2 cellular contexts compared by ENCODE assay signal in the genomic region with DNA sequence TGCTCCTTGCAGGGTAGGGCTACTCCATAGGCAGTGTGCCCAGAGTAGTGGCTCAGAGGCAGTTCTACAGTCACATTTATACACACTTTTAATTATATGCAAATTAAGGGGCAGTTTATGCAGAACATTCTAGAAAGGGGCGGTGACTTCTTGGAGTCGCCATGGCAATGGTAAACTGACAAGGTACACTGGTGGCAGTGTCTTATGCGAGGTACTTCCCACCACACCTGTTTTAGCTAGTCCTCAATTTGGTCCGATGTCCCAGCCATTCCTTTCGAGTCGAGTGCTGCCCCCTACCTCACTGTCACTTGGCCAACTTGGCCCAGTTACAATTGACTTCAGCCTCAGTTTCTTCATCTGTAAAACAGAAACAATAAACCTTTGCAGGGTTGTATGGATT.
TF ChIP-seq lines count a peak whose summit lies in the region.

No MANE protein-coding gene starts in this region.

TF ChIP-seq in SK-N-SH treated with all-trans-retinoic acid at 6 μM for 48 hours, 23 proteins besides CTCF, POLR2A, EP300 and RAD21:
- TF ChIP-seq ARNTL (CRISPR knock-in tag; IDR thresholded peaks at IDR 0.05; ENCODE audit: borderline replicate concordance, low read depth) (no peak), RARB (CRISPR knock-in tag; IDR thresholded peaks at IDR 0.05) (no peak), ZFP3 (CRISPR knock-in tag; IDR thresholded peaks at IDR 0.05) (no peak), TOX (CRISPR knock-in tag; IDR thresholded peaks at IDR 0.05; ENCODE audit: borderline replicate concordance) (no peak), ZNF565 (CRISPR knock-in tag; conservative IDR thresholded peaks at IDR 0.05; ENCODE audit: low read depth) (no peak), OSR1 (CRISPR knock-in tag; IDR thresholded peaks at IDR 0.05) (no peak), ZC3H10 (CRISPR knock-in tag; IDR thresholded peaks at IDR 0.05) (no peak), ZNF8 (CRISPR knock-in tag; IDR thresholded peaks at IDR 0.05) (no peak), ZNF70 (CRISPR knock-in tag; IDR thresholded peaks at IDR 0.05) (no peak), CSDC2 (CRISPR knock-in tag; IDR thresholded peaks at IDR 0.05) (no peak), BACH2 (CRISPR knock-in tag; IDR thresholded peaks at IDR 0.05; ENCODE audit: borderline replicate concordance) (no peak)
- TF ChIP-seq, protein P1, sequence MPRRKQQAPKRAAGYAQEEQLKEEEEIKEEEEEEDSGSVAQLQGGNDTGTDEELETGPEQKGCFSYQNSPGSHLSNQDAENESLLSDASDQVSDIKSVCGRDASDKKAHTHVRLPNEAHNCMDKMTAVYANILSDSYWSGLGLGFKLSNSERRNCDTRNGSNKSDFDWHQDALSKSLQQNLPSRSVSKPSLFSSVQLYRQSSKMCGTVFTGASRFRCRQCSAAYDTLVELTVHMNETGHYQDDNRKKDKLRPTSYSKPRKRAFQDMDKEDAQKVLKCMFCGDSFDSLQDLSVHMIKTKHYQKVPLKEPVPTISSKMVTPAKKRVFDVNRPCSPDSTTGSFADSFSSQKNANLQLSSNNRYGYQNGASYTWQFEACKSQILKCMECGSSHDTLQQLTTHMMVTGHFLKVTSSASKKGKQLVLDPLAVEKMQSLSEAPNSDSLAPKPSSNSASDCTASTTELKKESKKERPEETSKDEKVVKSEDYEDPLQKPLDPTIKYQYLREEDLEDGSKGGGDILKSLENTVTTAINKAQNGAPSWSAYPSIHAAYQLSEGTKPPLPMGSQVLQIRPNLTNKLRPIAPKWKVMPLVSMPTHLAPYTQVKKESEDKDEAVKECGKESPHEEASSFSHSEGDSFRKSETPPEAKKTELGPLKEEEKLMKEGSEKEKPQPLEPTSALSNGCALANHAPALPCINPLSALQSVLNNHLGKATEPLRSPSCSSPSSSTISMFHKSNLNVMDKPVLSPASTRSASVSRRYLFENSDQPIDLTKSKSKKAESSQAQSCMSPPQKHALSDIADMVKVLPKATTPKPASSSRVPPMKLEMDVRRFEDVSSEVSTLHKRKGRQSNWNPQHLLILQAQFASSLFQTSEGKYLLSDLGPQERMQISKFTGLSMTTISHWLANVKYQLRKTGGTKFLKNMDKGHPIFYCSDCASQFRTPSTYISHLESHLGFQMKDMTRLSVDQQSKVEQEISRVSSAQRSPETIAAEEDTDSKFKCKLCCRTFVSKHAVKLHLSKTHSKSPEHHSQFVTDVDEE (CRISPR knock-in tag; IDR thresholded peaks at IDR 0.05), result no peak
- TF ChIP-seq, protein P2, sequence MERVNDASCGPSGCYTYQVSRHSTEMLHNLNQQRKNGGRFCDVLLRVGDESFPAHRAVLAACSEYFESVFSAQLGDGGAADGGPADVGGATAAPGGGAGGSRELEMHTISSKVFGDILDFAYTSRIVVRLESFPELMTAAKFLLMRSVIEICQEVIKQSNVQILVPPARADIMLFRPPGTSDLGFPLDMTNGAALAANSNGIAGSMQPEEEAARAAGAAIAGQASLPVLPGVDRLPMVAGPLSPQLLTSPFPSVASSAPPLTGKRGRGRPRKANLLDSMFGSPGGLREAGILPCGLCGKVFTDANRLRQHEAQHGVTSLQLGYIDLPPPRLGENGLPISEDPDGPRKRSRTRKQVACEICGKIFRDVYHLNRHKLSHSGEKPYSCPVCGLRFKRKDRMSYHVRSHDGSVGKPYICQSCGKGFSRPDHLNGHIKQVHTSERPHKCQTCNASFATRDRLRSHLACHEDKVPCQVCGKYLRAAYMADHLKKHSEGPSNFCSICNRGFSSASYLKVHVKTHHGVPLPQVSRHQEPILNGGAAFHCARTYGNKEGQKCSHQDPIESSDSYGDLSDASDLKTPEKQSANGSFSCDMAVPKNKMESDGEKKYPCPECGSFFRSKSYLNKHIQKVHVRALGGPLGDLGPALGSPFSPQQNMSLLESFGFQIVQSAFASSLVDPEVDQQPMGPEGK (CRISPR knock-in tag; IDR thresholded peaks at IDR 0.05; ENCODE audit: borderline replicate concordance), result no peak
- TF ChIP-seq, protein P3, sequence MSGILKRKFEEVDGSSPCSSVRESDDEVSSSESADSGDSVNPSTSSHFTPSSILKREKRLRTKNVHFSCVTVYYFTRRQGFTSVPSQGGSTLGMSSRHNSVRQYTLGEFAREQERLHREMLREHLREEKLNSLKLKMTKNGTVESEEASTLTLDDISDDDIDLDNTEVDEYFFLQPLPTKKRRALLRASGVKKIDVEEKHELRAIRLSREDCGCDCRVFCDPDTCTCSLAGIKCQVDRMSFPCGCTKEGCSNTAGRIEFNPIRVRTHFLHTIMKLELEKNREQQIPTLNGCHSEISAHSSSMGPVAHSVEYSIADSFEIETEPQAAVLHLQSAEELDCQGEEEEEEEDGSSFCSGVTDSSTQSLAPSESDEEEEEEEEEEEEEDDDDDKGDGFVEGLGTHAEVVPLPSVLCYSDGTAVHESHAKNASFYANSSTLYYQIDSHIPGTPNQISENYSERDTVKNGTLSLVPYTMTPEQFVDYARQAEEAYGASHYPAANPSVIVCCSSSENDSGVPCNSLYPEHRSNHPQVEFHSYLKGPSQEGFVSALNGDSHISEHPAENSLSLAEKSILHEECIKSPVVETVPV (CRISPR knock-in tag; IDR thresholded peaks at IDR 0.05), result no peak

TF ChIP-seq in SK-N-SH, 30 proteins besides CTCF, POLR2A, EP300 and RAD21:
- TF ChIP-seq, protein P4, sequence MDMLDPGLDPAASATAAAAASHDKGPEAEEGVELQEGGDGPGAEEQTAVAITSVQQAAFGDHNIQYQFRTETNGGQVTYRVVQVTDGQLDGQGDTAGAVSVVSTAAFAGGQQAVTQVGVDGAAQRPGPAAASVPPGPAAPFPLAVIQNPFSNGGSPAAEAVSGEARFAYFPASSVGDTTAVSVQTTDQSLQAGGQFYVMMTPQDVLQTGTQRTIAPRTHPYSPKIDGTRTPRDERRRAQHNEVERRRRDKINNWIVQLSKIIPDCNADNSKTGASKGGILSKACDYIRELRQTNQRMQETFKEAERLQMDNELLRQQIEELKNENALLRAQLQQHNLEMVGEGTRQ (IDR thresholded peaks at IDR 0.05; ENCODE audit: borderline replicate concordance, low read depth, low read length), result no peak
- TF ChIP-seq CHD2 (IDR thresholded peaks at IDR 0.05; ENCODE audit: low read length, partially characterized antibody), result no peak
- no peak for TF ChIP-seq FOXM1 (IDR thresholded peaks at IDR 0.05; ENCODE audit: low read depth)
- TF ChIP-seq MEF2A (IDR thresholded peaks at IDR 0.05; ENCODE audit: borderline replicate concordance, low read depth), result no peak
- no peak for TF ChIP-seq GABPA (IDR thresholded peaks at IDR 0.05; ENCODE audit: low read depth)
- TF ChIP-seq RCOR1 (IDR thresholded peaks at IDR 0.05; ENCODE audit: low read length), result no peak
- TF ChIP-seq, protein P5, sequence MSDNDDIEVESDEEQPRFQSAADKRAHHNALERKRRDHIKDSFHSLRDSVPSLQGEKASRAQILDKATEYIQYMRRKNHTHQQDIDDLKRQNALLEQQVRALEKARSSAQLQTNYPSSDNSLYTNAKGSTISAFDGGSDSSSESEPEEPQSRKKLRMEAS (IDR thresholded peaks at IDR 0.05; ENCODE audit: low read depth), result no peak
- no peak for TF ChIP-seq JUND (IDR thresholded peaks at IDR 0.05)
- no peak for TF ChIP-seq EZH2phosphoT487 (IDR thresholded peaks at IDR 0.05; ENCODE audit: borderline replicate concordance, low read depth)
- no peak for TF ChIP-seq ELF1 (IDR thresholded peaks at IDR 0.05)
- TF ChIP-seq, protein P6, sequence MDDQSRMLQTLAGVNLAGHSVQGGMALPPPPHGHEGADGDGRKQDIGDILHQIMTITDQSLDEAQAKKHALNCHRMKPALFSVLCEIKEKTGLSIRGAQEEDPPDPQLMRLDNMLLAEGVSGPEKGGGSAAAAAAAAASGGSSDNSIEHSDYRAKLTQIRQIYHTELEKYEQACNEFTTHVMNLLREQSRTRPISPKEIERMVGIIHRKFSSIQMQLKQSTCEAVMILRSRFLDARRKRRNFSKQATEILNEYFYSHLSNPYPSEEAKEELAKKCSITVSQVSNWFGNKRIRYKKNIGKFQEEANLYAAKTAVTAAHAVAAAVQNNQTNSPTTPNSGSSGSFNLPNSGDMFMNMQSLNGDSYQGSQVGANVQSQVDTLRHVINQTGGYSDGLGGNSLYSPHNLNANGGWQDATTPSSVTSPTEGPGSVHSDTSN (IDR thresholded peaks at IDR 0.05), result no peak
- TF ChIP-seq SIN3A (IDR thresholded peaks at IDR 0.05; ENCODE audit: borderline replicate concordance, low read depth, low read length), result no peak
- TF ChIP-seq, protein P7, sequence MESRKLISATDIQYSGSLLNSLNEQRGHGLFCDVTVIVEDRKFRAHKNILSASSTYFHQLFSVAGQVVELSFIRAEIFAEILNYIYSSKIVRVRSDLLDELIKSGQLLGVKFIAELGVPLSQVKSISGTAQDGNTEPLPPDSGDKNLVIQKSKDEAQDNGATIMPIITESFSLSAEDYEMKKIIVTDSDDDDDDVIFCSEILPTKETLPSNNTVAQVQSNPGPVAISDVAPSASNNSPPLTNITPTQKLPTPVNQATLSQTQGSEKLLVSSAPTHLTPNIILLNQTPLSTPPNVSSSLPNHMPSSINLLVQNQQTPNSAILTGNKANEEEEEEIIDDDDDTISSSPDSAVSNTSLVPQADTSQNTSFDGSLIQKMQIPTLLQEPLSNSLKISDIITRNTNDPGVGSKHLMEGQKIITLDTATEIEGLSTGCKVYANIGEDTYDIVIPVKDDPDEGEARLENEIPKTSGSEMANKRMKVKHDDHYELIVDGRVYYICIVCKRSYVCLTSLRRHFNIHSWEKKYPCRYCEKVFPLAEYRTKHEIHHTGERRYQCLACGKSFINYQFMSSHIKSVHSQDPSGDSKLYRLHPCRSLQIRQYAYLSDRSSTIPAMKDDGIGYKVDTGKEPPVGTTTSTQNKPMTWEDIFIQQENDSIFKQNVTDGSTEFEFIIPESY (IDR thresholded peaks at IDR 0.05; ENCODE audit: borderline replicate concordance, low read depth), result no peak
